In genomic region chr11:45266693-45267451, GRCh38 we compare ENCODE assay signal across 1 cellular context.
A peak's percentile ranks its signal among the peaks of the same experiment; 100 is the strongest.
TF ChIP-seq lines count a peak whose summit lies in the region.

No MANE protein-coding gene starts in this region.

TF ChIP-seq in H1, 55 proteins besides CTCF, POLR2A, EP300 and RAD21:
- TF ChIP-seq E2F6 (IDR thresholded peaks at IDR 0.05) (peak; percentile 97), FOSL1 (IDR thresholded peaks at IDR 0.05; ENCODE audit: insufficient read depth, low read depth, low read length) (no peak), BCL11A (IDR thresholded peaks at IDR 0.05; ENCODE audit: low read depth in 2 of 2, low read length in 2 of 2) (no peak), MAX (IDR thresholded peaks at IDR 0.05) (peak; percentile 86)
